8 cellular contexts compared by ENCODE assay signal in the genomic region with DNA sequence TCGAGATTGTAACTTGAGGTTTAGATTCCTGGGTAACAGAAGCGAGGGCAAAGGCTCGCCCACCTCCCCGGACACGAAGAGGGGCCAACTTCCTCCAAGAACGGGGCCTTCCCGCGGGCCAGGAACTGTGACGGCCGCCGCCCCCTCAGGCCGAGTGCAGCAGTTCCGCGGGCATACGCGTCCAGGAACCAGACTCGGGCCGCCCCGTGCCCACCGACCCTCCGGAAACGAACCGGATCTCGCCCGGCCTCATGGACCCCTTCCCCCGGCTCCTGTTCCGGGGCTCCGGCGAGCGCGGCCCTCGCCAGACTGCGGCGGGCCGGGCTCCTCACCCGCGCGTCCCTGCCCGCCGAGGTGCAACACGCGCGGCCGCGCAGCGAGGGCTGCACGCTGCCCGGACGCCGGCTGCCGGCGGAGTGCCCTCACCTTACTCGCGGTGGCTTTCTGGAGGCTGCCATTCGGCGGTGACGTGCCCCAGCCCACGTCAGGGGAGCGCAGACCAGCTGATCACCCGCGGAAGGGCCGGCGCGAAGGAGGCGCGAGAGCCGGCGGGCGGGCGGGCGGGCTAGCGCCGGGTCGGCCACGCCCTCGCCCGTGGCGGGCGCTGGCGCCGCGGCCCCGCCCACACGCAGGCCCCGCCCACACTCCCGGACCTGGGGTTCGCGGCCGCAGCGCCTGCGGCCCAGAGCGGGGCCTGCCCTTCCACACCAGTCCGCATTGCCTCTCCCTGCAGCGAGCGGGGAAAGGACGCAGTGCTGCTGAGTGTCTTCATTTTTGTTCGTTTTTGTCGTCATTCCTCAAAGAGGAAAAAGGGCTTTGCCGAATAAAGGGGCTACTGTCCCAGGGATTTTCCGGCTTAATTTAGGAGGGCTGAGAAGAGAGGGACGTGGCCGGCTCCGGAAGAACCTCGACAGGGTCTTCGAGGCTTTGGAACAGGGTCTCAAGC. TPM values are rescaled to one million over a fixed set of nuclear protein-coding genes. Genes with fewer than 3 reads are reported as not detected.
DNase-seq lines count a peak whose midpoint lies in the region; ATAC-seq, FAIRE-seq and TF ChIP-seq lines count a peak whose summit lies in the region.

Gene XPNPEP1, minus strand, starts transcription at position 536 of the 946 bp plus-strand sequence. Its CDS starts 78 bp downstream, at position 458.

- H3K4me3 Mint-ChIP-seq in astrocyte (ENCODE audit: unreplicated experiment): peak within 1 kb of the TSS; percentile 95

- TF ChIP-seq CTCF in astrocyte (IDR thresholded peaks at IDR 0.05; ENCODE audit: insufficient read depth, low read depth, low read length): no peak
- no peak for TF ChIP-seq CTCF in hepatocyte (IDR thresholded peaks at IDR 0.05; ENCODE audit: poor library complexity)
- no peak for TF ChIP-seq CTCF in retinal pigment epithelial cell (conservative IDR thresholded peaks at IDR 0.05; ENCODE audit: low read depth, low read length)

- H3K9ac ChIP-seq in astrocyte (ENCODE audit: low read length): peak within 1 kb of the TSS; percentile 98

- peak within 1 kb of the TSS; percentile 97 for H2AFZ ChIP-seq in astrocyte (ENCODE audit: low read depth, low read length)
- peak within 1 kb of the TSS; percentile 98 for H2AFZ ChIP-seq in hepatocyte

- H3K4me3 ChIP-seq in astrocyte (ENCODE audit: insufficient read depth, low read depth, low read length): peak within 1 kb of the TSS; percentile 82
- peak within 1 kb of the TSS; percentile 98 for H3K4me3 ChIP-seq in hepatocyte
- H3K4me3 ChIP-seq in retinal pigment epithelial cell (ENCODE audit: low read length): peak within 1 kb of the TSS; percentile 70

- peaks cover 5% of the 10 kb centered on the region for H4K20me1 ChIP-seq in astrocyte (ENCODE audit: insufficient read depth, low read length)
- no peaks in the 10 kb centered on the region for H4K20me1 ChIP-seq in hepatocyte (ENCODE audit: insufficient read depth, poor library complexity, severe bottlenecking)

- DNase-seq in NCI-H1105 treated with DMSO at 0.1 percent for 48 hours (lab: John Stamatoyannopoulos, UW): peak; percentile 63
- peak; percentile 73 for DNase-seq in T-helper 22 cell (ENCODE audit: low read depth)
- DNase-seq in astrocyte (ENCODE audit: low read depth): peak; percentile 78
- DNase-seq in hepatocyte (ENCODE audit: low spot score): peak; percentile 95
- DNase-seq in retinal pigment epithelial cell (ENCODE audit: low read depth): peak; percentile 43
- no peak for DNase-seq in amniotic stem cell (lab: John Stamatoyannopoulos, UW)

- TF ChIP-seq POLR2A in GM15510 (IDR thresholded peaks at IDR 0.05; ENCODE audit: borderline replicate concordance, extremely low read depth, insufficient read length): peak; percentile 86

- H3K4me2 ChIP-seq in astrocyte (ENCODE audit: low read length) (peak within 1 kb of the TSS; percentile 98), hepatocyte (peak within 1 kb of the TSS; percentile 98)

- H3K36me3 ChIP-seq in astrocyte (ENCODE audit: insufficient read depth, low read length) (no peaks in the 10 kb centered on the region), hepatocyte (replicated peaks; ENCODE audit: insufficient read depth, low read depth) (no peaks in the 10 kb centered on the region)

- H3K9me3 ChIP-seq in astrocyte (ENCODE audit: insufficient read depth, low read depth, low read length) (no peaks in the 10 kb centered on the region), hepatocyte (ENCODE audit: low read depth) (no peaks in the 10 kb centered on the region)

- H3K9me3 Mint-ChIP-seq in astrocyte (ENCODE audit: unreplicated experiment): no peaks in the 10 kb centered on the region

- H3K4me1 Mint-ChIP-seq in astrocyte (ENCODE audit: low read depth, unreplicated experiment): peaks cover 11% of the 10 kb centered on the region

- no peak for FAIRE-seq in astrocyte (lab: Jason Lieb, UNC)

- H3K27ac ChIP-seq in astrocyte (ENCODE audit: low read depth, low read length) (peak within 1 kb of the TSS; percentile 89), hepatocyte (peak within 1 kb of the TSS; percentile 99)

- H3K27me3 ChIP-seq in astrocyte (ENCODE audit: insufficient read depth, low read length): no peaks in the 10 kb centered on the region
- no peaks in the 10 kb centered on the region for H3K27me3 ChIP-seq in hepatocyte

- no peaks in the 10 kb centered on the region for H3K27me3 Mint-ChIP-seq in astrocyte (ENCODE audit: low read depth, unreplicated experiment)

- H3K79me2 ChIP-seq in astrocyte (ENCODE audit: insufficient read depth, low read length) (peaks cover 46% of the 10 kb centered on the region), hepatocyte (peaks cover 52% of the 10 kb centered on the region)

- ATAC-seq in HG02678 (IDR thresholded peaks at IDR 0.05; ENCODE audit: unreplicated experiment): peak; percentile 97

- 7% methylated on average over 83 of the region's 105 CpGs for WGBS in hepatocyte (ENCODE audit: low lambda C conversion rate, missing lambda C conversion rate)

- H3K4me1 ChIP-seq in astrocyte (ENCODE audit: insufficient read depth, low read length): peaks cover 11% of the 10 kb centered on the region
- peaks cover 9% of the 10 kb centered on the region for H3K4me1 ChIP-seq in hepatocyte (ENCODE audit: insufficient read depth)

- peak within 1 kb of the TSS; percentile 96 for H3K27ac Mint-ChIP-seq in astrocyte (ENCODE audit: unreplicated experiment)

- no peaks in the 10 kb centered on the region for H3K9me2 ChIP-seq in hepatocyte (replicated peaks; ENCODE audit: insufficient read depth)

- peaks cover 15% of the 10 kb centered on the region for H3K36me3 Mint-ChIP-seq in astrocyte (ENCODE audit: low read depth, unreplicated experiment)

RNA-seq across cellular contexts. Expression of gene XPNPEP1, which starts in this region (rescaled TPM):
- total RNA-seq in astrocyte: 100 and 104 TPM in 2 replicates
- total RNA-seq in hepatocyte: 89.7 and 99.4 TPM in 2 replicates
- polyA plus RNA-seq in hepatocyte: 40.2 and 55.5 TPM in 2 replicates
